ENCODE assay signal across 9 cellular contexts in genomic region chr18:34887881-34888580, GRCh38.
"Had no signal": no experiment of that assay in that cellular context is flagged by ENCODE, and none has a peak within 500 bp of the region (broad histone marks: within the 10 kb centered on the region; RNA-seq: fewer than 3 reads in every experiment).

No MANE protein-coding gene starts in this region.

- FAIRE-seq: K562 had no signal

- H3K4me3 Mint-ChIP-seq: HFFc6 had no signal

- H3K27ac ChIP-seq: GM23248, HL-60 had no signal

- DNase-seq: GM23248, GOT3, H7, HFFc6, IMR-90 had no signal

- H3K4me3 ChIP-seq: GM23248, HAP-1, K562 had no signal

- H3K27ac Mint-ChIP-seq: HFFc6 had no signal

- H3K36me3 ChIP-seq: HAP-1 had no signal

- ATAC-seq: HCT116, K562 had no signal

- H3K4me1 ChIP-seq: HAP-1 had no signal

- H3K9ac ChIP-seq: GM23248 had no signal

- H3K9me3 ChIP-seq: HAP-1 had no signal

- H2AFZ ChIP-seq: GM23248 had no signal

- H3K9me3 Mint-ChIP-seq: HFFc6 had no signal
